ENCODE assay signal across 1 cellular context in the genomic region with DNA sequence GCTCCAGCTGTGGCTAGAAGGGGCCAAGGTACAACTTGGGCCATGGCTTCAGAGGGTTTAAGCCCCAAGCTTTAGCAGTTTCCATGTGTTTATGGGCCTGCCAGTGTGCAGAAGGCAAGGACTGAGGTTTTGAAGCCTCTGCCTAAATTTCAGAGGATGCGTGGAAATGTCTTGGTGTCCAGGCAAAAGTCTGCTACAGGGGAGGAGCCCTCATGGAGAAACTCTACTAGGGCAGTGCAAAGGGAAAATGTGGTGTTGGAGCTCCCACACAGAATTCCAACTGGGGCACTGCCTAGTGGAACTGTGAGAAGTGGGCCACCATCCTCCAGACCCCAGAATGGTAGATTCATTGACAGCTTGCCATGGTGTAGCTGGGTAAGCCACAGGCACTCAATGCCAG.
TF ChIP-seq lines count a peak whose summit lies in the region.

No MANE protein-coding gene starts in this region.

TF ChIP-seq in K562, 482 proteins besides CTCF, POLR2A, EP300 and RAD21 (continued from another document):
- TF ChIP-seq, protein P1, sequence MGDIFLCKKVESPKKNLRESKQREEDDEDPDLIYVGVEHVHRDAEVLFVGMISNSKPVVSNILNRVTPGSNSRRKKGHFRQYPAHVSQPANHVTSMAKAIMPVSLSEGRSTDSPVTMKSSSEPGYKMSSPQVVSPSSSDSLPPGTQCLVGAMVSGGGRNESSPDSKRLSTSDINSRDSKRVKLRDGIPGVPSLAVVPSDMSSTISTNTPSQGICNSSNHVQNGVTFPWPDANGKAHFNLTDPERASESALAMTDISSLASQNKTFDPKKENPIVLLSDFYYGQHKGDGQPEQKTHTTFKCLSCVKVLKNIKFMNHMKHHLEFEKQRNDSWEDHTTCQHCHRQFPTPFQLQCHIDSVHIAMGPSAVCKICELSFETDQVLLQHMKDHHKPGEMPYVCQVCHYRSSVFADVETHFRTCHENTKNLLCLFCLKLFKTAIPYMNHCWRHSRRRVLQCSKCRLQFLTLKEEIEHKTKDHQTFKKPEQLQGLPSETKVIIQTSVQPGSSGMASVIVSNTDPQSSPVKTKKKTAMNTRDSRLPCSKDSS (IDR thresholded peaks at IDR 0.05; ENCODE audit: low read depth, partially characterized antibody) = peak; percentile 17
